In the genomic region with DNA sequence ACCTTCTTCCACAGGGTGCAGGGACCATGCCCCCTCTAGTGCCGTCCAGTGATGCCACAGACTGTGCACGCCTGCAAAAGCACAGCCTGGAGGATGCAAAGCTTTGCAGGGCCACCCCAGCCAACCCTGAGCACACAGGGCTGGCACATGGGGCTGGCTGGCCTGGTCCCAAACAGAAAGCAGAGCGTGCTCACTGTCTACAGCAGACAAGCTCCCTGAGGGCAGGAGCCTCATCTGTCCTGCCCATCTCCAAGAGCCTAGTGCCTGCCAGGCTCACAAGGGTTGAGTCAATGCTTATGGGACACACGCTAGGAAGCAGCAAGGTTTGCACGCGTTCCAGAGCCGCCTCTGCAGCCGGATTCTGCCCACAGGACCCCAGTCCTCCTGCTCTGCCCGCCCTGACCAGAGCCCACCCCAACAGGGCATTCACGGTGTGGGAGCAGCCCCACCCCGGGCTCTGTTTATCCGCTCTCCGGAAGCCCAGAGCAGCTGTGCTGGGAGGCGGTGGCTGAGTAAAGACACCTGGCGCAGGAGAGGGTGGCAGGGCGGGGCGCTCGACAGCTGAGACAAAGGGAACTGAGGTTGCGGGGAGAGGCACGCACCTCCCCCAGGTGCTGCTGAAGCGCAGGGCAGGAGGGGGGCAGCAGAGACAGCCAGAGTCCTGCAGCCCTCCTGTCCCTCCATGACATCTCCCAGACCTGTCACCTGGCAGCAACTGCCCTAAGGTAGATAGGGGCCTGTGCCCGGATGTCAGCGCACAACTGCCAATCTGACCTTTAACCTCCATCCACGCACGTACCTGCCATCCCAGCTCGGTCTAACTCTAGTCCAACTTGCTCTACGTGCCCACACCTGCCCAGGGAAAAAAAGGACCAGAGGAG, we compare ENCODE assay signal across 8 cellular contexts. TPM values are rescaled to one million over a fixed set of nuclear protein-coding genes. Genes with fewer than 3 reads are reported as not detected.
DNase-seq lines count a peak whose midpoint lies in the region; ATAC-seq, FAIRE-seq and TF ChIP-seq lines count a peak whose summit lies in the region.

No MANE protein-coding gene starts in this region.

- CTCF ChIA-PET in HEK293 (lab: Yijun Ruan, JAX): interaction anchor here (0.7 to 2.7 kb wide), 3 partner anchors 9 to 11 kb away, joined by 3 to 21 read pairs (median 12); no protein-coding TSS in a partner anchor

- peaks cover 10% of the 10 kb centered on the region for H3K27me3 ChIP-seq in colonic mucosa
- peaks cover 11% of the 10 kb centered on the region for H3K27me3 ChIP-seq in rectal smooth muscle tissue (ENCODE audit: control insufficient read depth, insufficient read depth, low read length)

- H3K27ac ChIP-seq in HEK293 (ENCODE audit: extremely low read depth, low read depth, low read length): no peak overlapping the region
- H3K27ac ChIP-seq in colonic mucosa: peak overlapping the region; percentile 62
- H3K27ac ChIP-seq in rectal smooth muscle tissue (ENCODE audit: low read depth, low read length): peak overlapping the region; percentile 93

- no peaks in the 10 kb centered on the region; the same call in 1 of the 2 replicates for H3K4me1 ChIP-seq in HEK293 (ENCODE audit: control insufficient read depth, insufficient read depth, low read length)
- no peaks in the 10 kb centered on the region for H3K4me1 ChIP-seq in colonic mucosa
- peaks cover 65% of the 10 kb centered on the region for H3K4me1 ChIP-seq in rectal smooth muscle tissue (ENCODE audit: control insufficient read depth, insufficient read depth, low read length)

- H3K9me3 ChIP-seq in HEK293 (ENCODE audit: control insufficient read depth, insufficient read depth, low read depth, low read length) (no peaks in the 10 kb centered on the region), colonic mucosa (no peaks in the 10 kb centered on the region)

- H3K36me3 ChIP-seq in HEK293 (ENCODE audit: control insufficient read depth in 2 of 2, insufficient read depth in 1 of 2, low read length in 2 of 2) (no peaks in the 10 kb centered on the region), colonic mucosa (no peaks in the 10 kb centered on the region), rectal smooth muscle tissue (ENCODE audit: control insufficient read depth, insufficient read depth, low read length) (no peaks in the 10 kb centered on the region)

- no peak for TF ChIP-seq CTCF in HEK293 (tag by site-specific recombination; IDR thresholded peaks at IDR 0.05)
- TF ChIP-seq CTCF in colonic mucosa (IDR thresholded peaks at IDR 0.05): no peak

- DNase-seq in NCI-H510A (lab: John Stamatoyannopoulos, UW) (peak; percentile 86), colonic mucosa (peak; percentile 85), SIG-M5 treated with dmso at 0.1 percent for 504 hours (lab: John Stamatoyannopoulos, UW; ENCODE audit: unreplicated experiment) (no peak), EL (no peak), RCC 7860 (ENCODE audit: low spot score) (no peak)

- POLR2A ChIA-PET in HEK293 (lab: Yijun Ruan, JAX): no interaction called here

- no peak for FAIRE-seq in RCC 7860 (lab: Jason Lieb, UNC)

- H3K4me3 ChIP-seq in HEK293 (ENCODE audit: low read depth, low read length): no peak overlapping the region
- peak overlapping the region; percentile 42 for H3K4me3 ChIP-seq in colonic mucosa
- H3K4me3 ChIP-seq in rectal smooth muscle tissue (ENCODE audit: low read length): peak overlapping the region; percentile 45

- ATAC-seq in GM19395 (IDR thresholded peaks at IDR 0.05; ENCODE audit: unreplicated experiment): no peak

- intact Hi-C loops in colonic mucosa (cut with DNase I): no loop called here

- H3K9ac ChIP-seq in colonic mucosa (ENCODE audit: low read depth in 2 of 2, low read length in 2 of 2) (peak overlapping the region; percentile 35 to 58), rectal smooth muscle tissue (ENCODE audit: low read length) (no peak overlapping the region)

TF ChIP-seq in HEK293, 187 proteins besides CTCF, POLR2A, EP300 and RAD21:
- TF ChIP-seq ZNF433 (tag by site-specific recombination; IDR thresholded peaks at IDR 0.05; ENCODE audit: low read depth) (no peak), ZNF341 (tag by site-specific recombination; IDR thresholded peaks at IDR 0.05; ENCODE audit: low read depth) (peak; percentile 52; the same call in 1 of the 2 replicates), ZNF555 (tag by site-specific recombination; conservative IDR thresholded peaks at IDR 0.05) (no peak), GLI4 (tag by site-specific recombination; IDR thresholded peaks at IDR 0.05) (no peak)

RNA-seq across cellular contexts. Expression of gene KCNH2, which starts 4.3 kb away (rescaled TPM):
- total RNA-seq in colonic mucosa: 1 to 10 TPM; 3.3 to 8.8 TPM

RNA-seq across cellular contexts. Expression of gene NOS3, which starts 17.0 kb away (rescaled TPM):
- 1 to 10 TPM; 4.0 to 4.2 TPM for total RNA-seq in colonic mucosa

RNA-seq across cellular contexts. Expression of gene ATG9B, which starts 50.5 kb away (rescaled TPM):
- total RNA-seq in colonic mucosa: 1 to 10 TPM in 1 of 2 donors, under 1 TPM in 1; 0.66 to 1.2 TPM

RNA-seq across cellular contexts. Expression of gene ABCB8, which starts 54.4 kb away (rescaled TPM):
- total RNA-seq in colonic mucosa: 10 to 100 TPM; 26.7 to 59.5 TPM

Comparison
In these comparisons a context has a peak if more than half of its experiments do, and no peak if none do; other contexts are left out.
1. DNase-seq: peak in NCI-H510A (single experiment) and colonic mucosa (single experiment); none in SIG-M5 treated with dmso at 0.1 percent for 504 hours (single experiment), EL (single experiment) and RCC 7860 (single experiment).